18 cellular contexts compared by ENCODE assay signal in the genomic region with DNA sequence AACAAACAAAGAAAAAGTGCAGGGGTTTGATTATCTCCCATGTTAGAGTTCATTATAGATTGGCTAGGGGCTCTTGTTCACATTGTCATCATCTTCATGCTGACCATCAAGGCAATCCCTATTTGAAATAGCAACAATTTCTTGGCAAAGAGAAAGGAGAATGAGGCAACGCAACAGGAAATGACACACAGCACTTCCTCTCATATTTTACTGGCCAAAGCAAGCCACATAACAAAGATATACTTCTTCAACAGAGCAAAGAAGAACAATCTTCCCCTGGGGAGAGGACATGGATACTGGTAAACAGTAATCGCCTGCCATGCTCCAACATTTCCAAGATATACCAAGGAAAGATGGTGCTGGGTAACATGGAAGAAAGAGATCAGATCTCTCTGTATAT. TPM values are rescaled to one million over a fixed set of nuclear protein-coding genes. Genes with fewer than 3 reads are reported as not detected.
A peak's percentile ranks its signal among the peaks of the same experiment; 100 is the strongest.
DNase-seq lines count a peak whose midpoint lies in the region; ATAC-seq and TF ChIP-seq lines count a peak whose summit lies in the region.
"Had no signal": no experiment of that assay in that cellular context is flagged by ENCODE, and none has a peak within 500 bp of the region (broad histone marks: within the 10 kb centered on the region; RNA-seq: fewer than 3 reads in every experiment).

No MANE protein-coding gene starts in this region.

- peak overlapping the region; percentile 10 to 70 (median 46); a peak in 19 of 22 replicates for H3K4me2 ChIP-seq in BLaER1 treated with 17β-estradiol and CSF1 and Interleukin-3, amounts not matched to agents 10 nM and 100 nM

- ATAC-seq in HG03039 (IDR thresholded peaks at IDR 0.05; ENCODE audit: unreplicated experiment) = no peak
- ATAC-seq: activated CD8-positive, alpha-beta memory T cell treated with anti-CD3 and anti-CD28 coated beads, Interleukin-2, amount 10 ng/mL, durations not matched to agents 7 days and 5 days; naive thymus-derived CD8-positive, alpha-beta T cell had no signal

- peaks cover 18% of the 10 kb centered on the region for H3K9me3 Mint-ChIP-seq in progenitor cell of endocrine pancreas (ENCODE audit: low read depth)

- no peak for TF ChIP-seq CTCF in fibroblast of villous mesenchyme (IDR thresholded peaks at IDR 0.05; ENCODE audit: insufficient read depth, low read depth, low read length)
- no peak for TF ChIP-seq CTCF in progenitor cell of endocrine pancreas (IDR thresholded peaks at IDR 0.05; ENCODE audit: unreplicated experiment)

- H3K27ac Mint-ChIP-seq in progenitor cell of endocrine pancreas = no peak overlapping the region
- H3K27ac Mint-ChIP-seq: activated CD8-positive, alpha-beta memory T cell treated with anti-CD3 and anti-CD28 coated beads, Interleukin-2, amount 10 ng/mL, durations not matched to agents 7 days and 5 days; activated naive CD8-positive, alpha-beta T cell; dendritic cell treated with granulocyte-macrophage colony-stimulating factor and Interleukin-4, amounts not matched to agents 40 ng/mL and 50 ng/mL, for 4 days; IgD-negative memory B cell; naive thymus-derived CD8-positive, alpha-beta T cell had no signal

- peak; percentile 84 for DNase-seq in HT1080 (ENCODE audit: low read depth)
- peak; percentile 45 for DNase-seq in SKM-1 treated with dmso at 0.1 percent for 144 hours (lab: John Stamatoyannopoulos, UW; ENCODE audit: unreplicated experiment)
- peak; percentile 42 for DNase-seq in fibroblast of villous mesenchyme (ENCODE audit: low read depth)
- DNase-seq in progenitor cell of endocrine pancreas (ENCODE audit: low spot score, unreplicated experiment) = no peak
- no peak for DNase-seq in germinal center (ENCODE audit: low spot score)
- no peak for DNase-seq in midbrain (lab: John Stamatoyannopoulos, UW)
- DNase-seq: activated CD8-positive, alpha-beta memory T cell treated with anti-CD3 and anti-CD28 coated beads, Interleukin-2, amount 10 ng/mL, durations not matched to agents 7 days and 5 days; glutamatergic neuron; naive thymus-derived CD8-positive, alpha-beta T cell; sigmoid colon; substantia nigra; T1000 had no signal

- peaks cover 0 to 18% (median 11%) of the 10 kb centered on the region in 11 experiments; a peak in 16 of 22 replicates for H3K36me3 ChIP-seq in BLaER1 treated with 17β-estradiol and CSF1 and Interleukin-3, amounts not matched to agents 10 nM and 100 nM
- H3K36me3 ChIP-seq: sigmoid colon had no signal

- H3K27me3 Mint-ChIP-seq in progenitor cell of endocrine pancreas = no peaks in the 10 kb centered on the region
- H3K27me3 Mint-ChIP-seq: activated CD8-positive, alpha-beta memory T cell treated with anti-CD3 and anti-CD28 coated beads, Interleukin-2, amount 10 ng/mL, durations not matched to agents 7 days and 5 days; activated naive CD8-positive, alpha-beta T cell; dendritic cell treated with granulocyte-macrophage colony-stimulating factor and Interleukin-4, amounts not matched to agents 40 ng/mL and 50 ng/mL, for 4 days; IgD-negative memory B cell; naive thymus-derived CD8-positive, alpha-beta T cell had no signal

- H3K4me1 Mint-ChIP-seq in progenitor cell of endocrine pancreas (ENCODE audit: low read depth) = peaks cover 2% of the 10 kb centered on the region

- H4K20me1 ChIP-seq in BLaER1 treated with 17β-estradiol and CSF1 and Interleukin-3, amounts not matched to agents 10 nM and 100 nM = no peaks in the 10 kb centered on the region

- H3K36me3 Mint-ChIP-seq in progenitor cell of endocrine pancreas (ENCODE audit: insufficient read depth) = peaks cover 14% of the 10 kb centered on the region

- H3K4me1 ChIP-seq in BLaER1 treated with 17β-estradiol and CSF1 and Interleukin-3, amounts not matched to agents 10 nM and 100 nM = peaks cover 7 to 18% (median 15%) of the 10 kb centered on the region in 10 experiments

- no peak overlapping the region for H3K4me3 ChIP-seq in BLaER1 treated with 17β-estradiol and CSF1 and Interleukin-3, amounts not matched to agents 10 nM and 100 nM
- no peak overlapping the region for H3K4me3 ChIP-seq in fibroblast of villous mesenchyme (ENCODE audit: low read depth, low read length)
- H3K4me3 ChIP-seq: sigmoid colon had no signal

- no peaks in the 10 kb centered on the region for H3K27me3 ChIP-seq in BLaER1 treated with 17β-estradiol and CSF1 and Interleukin-3, amounts not matched to agents 10 nM and 100 nM
- H3K27me3 ChIP-seq: sigmoid colon had no signal

- H3K27ac ChIP-seq in BLaER1 treated with 17β-estradiol and CSF1 and Interleukin-3, amounts not matched to agents 10 nM and 100 nM = peak overlapping the region in 10 of 11 experiments; percentile 20 to 75 (median 56); a peak in 19 of 22 replicates
- H3K27ac ChIP-seq: C4-2B, sigmoid colon had no signal

- H3K9ac ChIP-seq in BLaER1 treated with 17β-estradiol and CSF1 and Interleukin-3, amounts not matched to agents 10 nM and 100 nM = peak overlapping the region in 1 of 11 experiments; percentile 44; a peak in 1 of 22 replicates

- no peak overlapping the region for H3K4me3 Mint-ChIP-seq in progenitor cell of endocrine pancreas (ENCODE audit: low read depth)
- H3K4me3 Mint-ChIP-seq: activated CD8-positive, alpha-beta memory T cell treated with anti-CD3 and anti-CD28 coated beads, Interleukin-2, amount 10 ng/mL, durations not matched to agents 7 days and 5 days; activated naive CD8-positive, alpha-beta T cell; dendritic cell treated with granulocyte-macrophage colony-stimulating factor and Interleukin-4, amounts not matched to agents 40 ng/mL and 50 ng/mL, for 4 days; IgD-negative memory B cell; naive thymus-derived CD8-positive, alpha-beta T cell had no signal

- H3K9me3 ChIP-seq in BLaER1 treated with 17β-estradiol and CSF1 and Interleukin-3, amounts not matched to agents 10 nM and 100 nM (replicated peaks in 1 of 11) = peaks cover 26 to 46% (median 36%) of the 10 kb centered on the region in 11 experiments
- H3K9me3 ChIP-seq: sigmoid colon had no signal

RNA-seq across cellular contexts. Expression of gene EPM2A, which starts 29.8 kb away (rescaled TPM):
- 8.1 and 9.8 TPM in 2 replicates for total RNA-seq in HT1080 (2014; rRNA removed; shearing (Covaris generic))
- polyA plus RNA-seq in HT1080 (2015; cell fraction: cytosol; rRNA removed) = 4.3 and 4.5 TPM in 2 replicates
- 1.3 and 2.8 TPM in 2 replicates for polyA plus RNA-seq in HT1080 (2015; cell fraction: nucleus; rRNA removed)
- 7.7 and 7.8 TPM in 2 replicates for total RNA-seq in fibroblast of villous mesenchyme
- total RNA-seq in progenitor cell of endocrine pancreas = 14.7 and 15.6 TPM in 2 replicates

Comparison
In these comparisons a context has a peak if more than half of its experiments do, and no peak if none do; other contexts are left out.
1. DNase-seq: peak in HT1080 (single experiment), SKM-1 treated with dmso at 0.1 percent for 144 hours (single experiment) and fibroblast of villous mesenchyme (single experiment); none in progenitor cell of endocrine pancreas (single experiment), germinal center (single experiment) and midbrain (single experiment).